1 cellular context compared by ENCODE assay signal in the genomic region with DNA sequence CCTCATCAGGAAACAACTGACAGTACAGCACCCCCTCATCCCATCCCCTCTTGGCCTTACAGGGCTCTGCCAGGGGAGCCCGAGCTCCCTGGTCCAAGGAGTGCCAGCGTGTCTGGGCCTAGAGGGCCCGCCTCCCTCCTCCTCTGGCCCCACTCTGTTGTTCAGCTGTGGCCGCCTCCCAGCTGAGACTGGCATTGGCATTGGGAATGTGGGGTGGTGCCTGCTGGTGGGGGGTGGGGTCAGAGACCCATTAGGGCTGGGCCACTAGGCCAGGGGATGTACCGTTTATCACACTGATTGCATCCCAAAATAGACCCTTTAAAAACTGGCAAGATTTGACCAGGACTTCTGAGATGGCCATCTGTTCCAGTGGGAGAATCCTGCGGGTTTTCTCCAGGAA.
TF ChIP-seq lines count a peak whose summit lies in the region.

No MANE protein-coding gene starts in this region.

TF ChIP-seq in GM12878, 131 proteins besides CTCF, POLR2A, EP300 and RAD21 (continued from another document):
- no peak for TF ChIP-seq RBBP5 (conservative IDR thresholded peaks at IDR 0.05)
- no peak for TF ChIP-seq CREM (IDR thresholded peaks at IDR 0.05; ENCODE audit: low read depth)
- no peak for TF ChIP-seq ZNF384 (IDR thresholded peaks at IDR 0.05; ENCODE audit: borderline replicate concordance, low read depth, low read length)
- TF ChIP-seq, protein P1, sequence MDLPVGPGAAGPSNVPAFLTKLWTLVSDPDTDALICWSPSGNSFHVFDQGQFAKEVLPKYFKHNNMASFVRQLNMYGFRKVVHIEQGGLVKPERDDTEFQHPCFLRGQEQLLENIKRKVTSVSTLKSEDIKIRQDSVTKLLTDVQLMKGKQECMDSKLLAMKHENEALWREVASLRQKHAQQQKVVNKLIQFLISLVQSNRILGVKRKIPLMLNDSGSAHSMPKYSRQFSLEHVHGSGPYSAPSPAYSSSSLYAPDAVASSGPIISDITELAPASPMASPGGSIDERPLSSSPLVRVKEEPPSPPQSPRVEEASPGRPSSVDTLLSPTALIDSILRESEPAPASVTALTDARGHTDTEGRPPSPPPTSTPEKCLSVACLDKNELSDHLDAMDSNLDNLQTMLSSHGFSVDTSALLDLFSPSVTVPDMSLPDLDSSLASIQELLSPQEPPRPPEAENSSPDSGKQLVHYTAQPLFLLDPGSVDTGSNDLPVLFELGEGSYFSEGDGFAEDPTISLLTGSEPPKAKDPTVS (IDR thresholded peaks at IDR 0.05; ENCODE audit: low read depth, low read length): no peak
- TF ChIP-seq, protein P2, sequence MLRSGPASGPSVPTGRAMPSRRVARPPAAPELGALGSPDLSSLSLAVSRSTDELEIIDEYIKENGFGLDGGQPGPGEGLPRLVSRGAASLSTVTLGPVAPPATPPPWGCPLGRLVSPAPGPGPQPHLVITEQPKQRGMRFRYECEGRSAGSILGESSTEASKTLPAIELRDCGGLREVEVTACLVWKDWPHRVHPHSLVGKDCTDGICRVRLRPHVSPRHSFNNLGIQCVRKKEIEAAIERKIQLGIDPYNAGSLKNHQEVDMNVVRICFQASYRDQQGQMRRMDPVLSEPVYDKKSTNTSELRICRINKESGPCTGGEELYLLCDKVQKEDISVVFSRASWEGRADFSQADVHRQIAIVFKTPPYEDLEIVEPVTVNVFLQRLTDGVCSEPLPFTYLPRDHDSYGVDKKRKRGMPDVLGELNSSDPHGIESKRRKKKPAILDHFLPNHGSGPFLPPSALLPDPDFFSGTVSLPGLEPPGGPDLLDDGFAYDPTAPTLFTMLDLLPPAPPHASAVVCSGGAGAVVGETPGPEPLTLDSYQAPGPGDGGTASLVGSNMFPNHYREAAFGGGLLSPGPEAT (IDR thresholded peaks at IDR 0.05; ENCODE audit: low read depth): no peak
- TF ChIP-seq TCF12 (IDR thresholded peaks at IDR 0.05; ENCODE audit: low read depth, low read length): no peak
- TF ChIP-seq NFYA (IDR thresholded peaks at IDR 0.05; ENCODE audit: borderline replicate concordance, low read depth, low read length): no peak
- TF ChIP-seq ESRRA (IDR thresholded peaks at IDR 0.05; ENCODE audit: low read length): no peak
- TF ChIP-seq, protein P3, sequence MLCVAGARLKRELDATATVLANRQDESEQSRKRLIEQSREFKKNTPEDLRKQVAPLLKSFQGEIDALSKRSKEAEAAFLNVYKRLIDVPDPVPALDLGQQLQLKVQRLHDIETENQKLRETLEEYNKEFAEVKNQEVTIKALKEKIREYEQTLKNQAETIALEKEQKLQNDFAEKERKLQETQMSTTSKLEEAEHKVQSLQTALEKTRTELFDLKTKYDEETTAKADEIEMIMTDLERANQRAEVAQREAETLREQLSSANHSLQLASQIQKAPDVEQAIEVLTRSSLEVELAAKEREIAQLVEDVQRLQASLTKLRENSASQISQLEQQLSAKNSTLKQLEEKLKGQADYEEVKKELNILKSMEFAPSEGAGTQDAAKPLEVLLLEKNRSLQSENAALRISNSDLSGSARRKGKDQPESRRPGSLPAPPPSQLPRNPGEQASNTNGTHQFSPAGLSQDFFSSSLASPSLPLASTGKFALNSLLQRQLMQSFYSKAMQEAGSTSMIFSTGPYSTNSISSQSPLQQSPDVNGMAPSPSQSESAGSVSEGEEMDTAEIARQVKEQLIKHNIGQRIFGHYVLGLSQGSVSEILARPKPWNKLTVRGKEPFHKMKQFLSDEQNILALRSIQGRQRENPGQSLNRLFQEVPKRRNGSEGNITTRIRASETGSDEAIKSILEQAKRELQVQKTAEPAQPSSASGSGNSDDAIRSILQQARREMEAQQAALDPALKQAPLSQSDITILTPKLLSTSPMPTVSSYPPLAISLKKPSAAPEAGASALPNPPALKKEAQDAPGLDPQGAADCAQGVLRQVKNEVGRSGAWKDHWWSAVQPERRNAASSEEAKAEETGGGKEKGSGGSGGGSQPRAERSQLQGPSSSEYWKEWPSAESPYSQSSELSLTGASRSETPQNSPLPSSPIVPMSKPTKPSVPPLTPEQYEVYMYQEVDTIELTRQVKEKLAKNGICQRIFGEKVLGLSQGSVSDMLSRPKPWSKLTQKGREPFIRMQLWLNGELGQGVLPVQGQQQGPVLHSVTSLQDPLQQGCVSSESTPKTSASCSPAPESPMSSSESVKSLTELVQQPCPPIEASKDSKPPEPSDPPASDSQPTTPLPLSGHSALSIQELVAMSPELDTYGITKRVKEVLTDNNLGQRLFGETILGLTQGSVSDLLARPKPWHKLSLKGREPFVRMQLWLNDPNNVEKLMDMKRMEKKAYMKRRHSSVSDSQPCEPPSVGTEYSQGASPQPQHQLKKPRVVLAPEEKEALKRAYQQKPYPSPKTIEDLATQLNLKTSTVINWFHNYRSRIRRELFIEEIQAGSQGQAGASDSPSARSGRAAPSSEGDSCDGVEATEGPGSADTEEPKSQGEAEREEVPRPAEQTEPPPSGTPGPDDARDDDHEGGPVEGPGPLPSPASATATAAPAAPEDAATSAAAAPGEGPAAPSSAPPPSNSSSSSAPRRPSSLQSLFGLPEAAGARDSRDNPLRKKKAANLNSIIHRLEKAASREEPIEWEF (IDR thresholded peaks at IDR 0.05; ENCODE audit: insufficient replicate concordance, low read depth, low read length): no peak
- no peak for TF ChIP-seq SRF (IDR thresholded peaks at IDR 0.05; ENCODE audit: low read depth in 2 of 2, low read length in 2 of 2)
- TF ChIP-seq GATAD2B (conservative IDR thresholded peaks at IDR 0.05; ENCODE audit: low read depth): no peak
TF ChIP-seq in GM12878: peak in this region for 0.
